In the genomic region with DNA sequence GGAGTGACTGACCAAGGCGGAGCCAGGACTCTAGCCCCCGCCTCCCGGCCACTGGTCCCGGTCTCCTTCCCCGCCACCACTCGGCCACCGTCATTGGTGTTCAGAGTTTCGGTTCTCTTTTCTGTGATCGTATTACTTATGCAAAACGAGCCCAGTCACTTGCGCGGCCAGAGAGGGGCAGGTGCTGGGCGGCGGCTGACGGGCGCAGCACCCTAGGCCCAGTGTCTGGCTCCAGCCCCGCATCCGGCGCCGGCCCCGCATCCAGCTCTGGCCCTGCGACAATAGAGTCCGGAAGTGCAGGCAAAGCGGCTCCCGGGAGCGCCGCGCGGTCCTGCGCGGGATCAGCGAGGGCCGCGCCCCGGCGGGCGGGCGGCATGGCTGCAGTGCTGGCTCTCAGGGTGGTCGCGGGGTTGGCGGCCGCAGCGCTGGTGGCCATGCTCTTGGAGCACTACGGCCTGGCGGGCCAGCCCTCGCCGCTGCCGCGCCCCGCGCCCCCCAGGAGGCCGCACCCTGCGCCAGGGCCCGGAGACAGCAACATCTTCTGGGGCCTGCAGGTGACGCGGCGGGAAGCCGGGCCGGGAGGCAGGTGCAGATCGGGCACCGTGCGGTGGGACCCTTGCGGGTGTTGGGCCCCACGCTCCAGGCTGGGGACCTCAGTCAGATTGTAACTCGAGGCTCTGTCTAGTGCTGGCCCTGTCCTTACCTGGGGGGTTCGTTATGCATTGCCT, we compare ENCODE assay signal across 8 cellular contexts. TPM values are rescaled to one million over a fixed set of nuclear protein-coding genes. Genes with fewer than 3 reads are reported as not detected.
DNase-seq lines count a peak whose midpoint lies in the region; ATAC-seq and TF ChIP-seq lines count a peak whose summit lies in the region.

TMEM62 (plus strand) TSS at position 158 of the 728 bp plus-strand sequence; CDS start at position 375, 217 bp downstream.

- H3K27me3 ChIP-seq in neutrophil (no peaks in the 10 kb centered on the region), testis (no peaks in the 10 kb centered on the region)

- DNase-seq in GDM1 (lab: John Stamatoyannopoulos, UW) (peak; percentile 43), KG1 (lab: John Stamatoyannopoulos, UW) (peak; percentile 36), SK-N-DZ (ENCODE audit: low spot score) (peak; percentile 65), globus pallidus (ENCODE audit: low spot score) (peak; percentile 71), testis (peak; percentile 80)
- DNase-seq in activated naive CD4-positive, alpha-beta T cell treated with anti-CD3 and anti-CD28 coated beads, Interleukin-2, amount 50 U/mL, for 16 hours: peak; percentile 48

- no peak for TF ChIP-seq CTCF in neutrophil (IDR thresholded peaks at IDR 0.05)
- no peak for TF ChIP-seq CTCF in testis (IDR thresholded peaks at IDR 0.05)

- H3K9me3 ChIP-seq in neutrophil (no peaks in the 10 kb centered on the region), testis (no peaks in the 10 kb centered on the region)

- peak within 1 kb of the TSS; percentile 83 for H3K27ac ChIP-seq in neutrophil
- H3K27ac ChIP-seq in testis: peak within 1 kb of the TSS; percentile 21 to 60

- ATAC-seq in GM21723 (IDR thresholded peaks at IDR 0.05; ENCODE audit: unreplicated experiment): peak; percentile 87

- 0 to 1% methylated on average over 6 to 30 of the region's 66 CpGs for WGBS in testis, 2 donors

- no peak for TF ChIP-seq POLR2A in testis (IDR thresholded peaks at IDR 0.05)

- H3K4me3 ChIP-seq in neutrophil (ENCODE audit: low read depth in 1 of 2, low read length in 1 of 2): peak within 1 kb of the TSS; percentile 77 to 84
- H3K4me3 ChIP-seq in testis: peak within 1 kb of the TSS; percentile 87 to 91

- peaks cover 14 to 16% of the 10 kb centered on the region in 2 experiments for H3K4me1 ChIP-seq in neutrophil (ENCODE audit: control insufficient read depth in 1 of 2, insufficient read depth in 1 of 2, low read depth in 1 of 2, low read length in 1 of 2)
- no peaks in the 10 kb centered on the region for H3K4me1 ChIP-seq in testis

- H3K36me3 ChIP-seq in neutrophil: peaks cover 21% of the 10 kb centered on the region
- H3K36me3 ChIP-seq in testis (ENCODE audit: low read depth, missing control alignments): no peaks in the 10 kb centered on the region

- intact Hi-C loops in testis (cut with DNase I; ENCODE audit: low total_unique reads): no loop called here

RNA-seq across cellular contexts. Expression of gene TMEM62, which starts in this region (rescaled TPM):
- polyA plus RNA-seq in SK-N-DZ (2014; cell fraction: cytosol; rRNA removed): 15.1 and 17.5 TPM in 2 replicates
- 25.6 and 26.8 TPM in 2 replicates for polyA plus RNA-seq in SK-N-DZ (2014; cell fraction: nucleus; rRNA removed)
- total RNA-seq in testis: 10 to 100 TPM; 22.8 to 29.0 TPM
- polyA plus RNA-seq in testis (ENCODE audit: insufficient read depth, low read depth, low replicate concordance): 8.3 TPM

Comparison
In these comparisons a context has a peak if more than half of its experiments do, and no peak if none do; other contexts are left out.
1. Peak in every context shown above with its lines: DNase-seq, ATAC-seq, H3K4me3 ChIP-seq and H3K27ac ChIP-seq.